In the genomic region with DNA sequence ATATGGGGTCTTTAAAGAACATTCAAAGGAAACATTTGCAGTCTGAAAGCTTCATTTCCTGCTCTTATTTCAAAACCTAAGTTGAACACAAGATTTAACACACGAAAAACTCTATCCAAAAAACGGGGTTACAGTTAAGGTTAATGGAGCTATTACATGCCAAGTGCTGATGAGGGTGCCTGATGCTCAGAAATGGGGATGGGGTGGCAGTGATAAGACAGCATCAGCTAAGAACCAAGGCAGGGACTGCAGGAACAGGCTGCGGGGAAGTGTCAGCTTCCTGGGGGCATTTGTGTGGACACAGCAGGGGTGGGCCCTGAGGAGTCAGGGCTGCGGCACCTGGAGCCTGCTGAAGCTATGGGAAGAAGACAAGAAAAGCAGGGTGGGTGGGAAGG, we compare ENCODE assay signal across 1 cellular context.
TF ChIP-seq lines count a peak whose summit lies in the region.

No MANE protein-coding gene starts in this region.

TF ChIP-seq in HepG2, 621 proteins besides CTCF, POLR2A, EP300 and RAD21:
- TF ChIP-seq ZNF33A (CRISPR knock-in tag; IDR thresholded peaks at IDR 0.05; ENCODE audit: borderline replicate concordance) = no peak
- TF ChIP-seq PHF5A (CRISPR knock-in tag; IDR thresholded peaks at IDR 0.05; ENCODE audit: low read depth, unreplicated experiment) = no peak
- TF ChIP-seq PRMT3 (CRISPR knock-in tag; IDR thresholded peaks at IDR 0.05; ENCODE audit: borderline replicate concordance, low read depth) = no peak
- no peak for TF ChIP-seq HOXA3 (CRISPR knock-in tag; IDR thresholded peaks at IDR 0.05)
- no peak for TF ChIP-seq ZNF335 (CRISPR knock-in tag; IDR thresholded peaks at IDR 0.05)
- TF ChIP-seq, protein P1, sequence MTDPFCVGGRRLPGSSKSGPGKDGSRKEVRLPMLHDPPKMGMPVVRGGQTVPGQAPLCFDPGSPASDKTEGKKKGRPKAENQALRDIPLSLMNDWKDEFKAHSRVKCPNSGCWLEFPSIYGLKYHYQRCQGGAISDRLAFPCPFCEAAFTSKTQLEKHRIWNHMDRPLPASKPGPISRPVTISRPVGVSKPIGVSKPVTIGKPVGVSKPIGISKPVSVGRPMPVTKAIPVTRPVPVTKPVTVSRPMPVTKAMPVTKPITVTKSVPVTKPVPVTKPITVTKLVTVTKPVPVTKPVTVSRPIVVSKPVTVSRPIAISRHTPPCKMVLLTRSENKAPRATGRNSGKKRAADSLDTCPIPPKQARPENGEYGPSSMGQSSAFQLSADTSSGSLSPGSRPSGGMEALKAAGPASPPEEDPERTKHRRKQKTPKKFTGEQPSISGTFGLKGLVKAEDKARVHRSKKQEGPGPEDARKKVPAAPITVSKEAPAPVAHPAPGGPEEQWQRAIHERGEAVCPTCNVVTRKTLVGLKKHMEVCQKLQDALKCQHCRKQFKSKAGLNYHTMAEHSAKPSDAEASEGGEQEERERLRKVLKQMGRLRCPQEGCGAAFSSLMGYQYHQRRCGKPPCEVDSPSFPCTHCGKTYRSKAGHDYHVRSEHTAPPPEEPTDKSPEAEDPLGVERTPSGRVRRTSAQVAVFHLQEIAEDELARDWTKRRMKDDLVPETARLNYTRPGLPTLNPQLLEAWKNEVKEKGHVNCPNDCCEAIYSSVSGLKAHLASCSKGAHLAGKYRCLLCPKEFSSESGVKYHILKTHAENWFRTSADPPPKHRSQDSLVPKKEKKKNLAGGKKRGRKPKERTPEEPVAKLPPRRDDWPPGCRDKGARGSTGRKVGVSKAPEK (CRISPR knock-in tag; IDR thresholded peaks at IDR 0.05; ENCODE audit: borderline replicate concordance) = no peak
